In the genomic region with DNA sequence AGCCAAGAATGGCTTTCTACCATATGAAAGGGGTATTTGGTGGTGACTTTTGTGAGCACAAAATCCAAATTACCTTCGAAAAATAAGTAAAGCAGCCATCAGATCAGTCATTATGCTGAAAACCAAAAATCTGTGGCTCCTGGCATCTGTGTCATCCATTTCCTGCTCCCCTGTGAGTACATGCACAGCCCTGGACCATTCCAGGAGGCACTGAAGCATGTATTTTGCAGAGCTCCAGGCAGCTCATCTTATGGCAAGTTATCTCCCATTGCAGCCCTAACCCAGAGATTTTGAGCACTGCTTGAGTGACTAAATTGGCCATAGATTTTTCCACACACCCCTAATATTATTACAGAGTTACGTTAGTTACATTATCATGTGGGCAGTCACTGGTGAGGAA, we compare ENCODE assay signal across 20 cellular contexts.
DNase-seq lines count a peak whose midpoint lies in the region; FAIRE-seq and TF ChIP-seq lines count a peak whose summit lies in the region.
"Had no signal": no experiment of that assay in that cellular context is flagged by ENCODE, and none has a peak within 500 bp of the region (broad histone marks: within the 10 kb centered on the region; RNA-seq: fewer than 3 reads in every experiment).

No MANE protein-coding gene starts in this region.

- TF ChIP-seq RAD21 in H1 (IDR thresholded peaks at IDR 0.05 in 1 of 2, conservative IDR thresholded peaks at IDR 0.05 in 1 of 2; ENCODE audit: low read depth in 2 of 2, low read length in 2 of 2) = no peak

- no peak overlapping the region for H2AK5ac ChIP-seq in H1 (ENCODE audit: low read depth, low read length)

- no peak overlapping the region for H2BK5ac ChIP-seq in H1 (ENCODE audit: low read depth, low read length)

- POLR2A ChIA-PET in H1 (lab: Charles Lee; ENCODE audit: partially characterized antibody) = interaction anchor here (0.6 kb wide), 1 partner anchor 542 kb away, joined by 3 read pairs; no protein-coding TSS in a partner anchor

- 97% methylated on average over 2 of the region's 2 CpGs; no CpG with 5 or more reads in 1 of the 2 experiments for WGBS in H1 (ENCODE audit: extremely low coverage in 1 of 2, insufficient coverage in 1 of 2, insufficient read length in 1 of 2, insufficient replicate concordance in 2 of 2, low coverage in 1 of 2, low lambda C conversion rate in 2 of 2, missing lambda C conversion rate in 1 of 2), 2 experiments

- no peak overlapping the region for H2BK20ac ChIP-seq in H1 (ENCODE audit: low read length)

- no peak overlapping the region for H3K4me2 ChIP-seq in H1 (ENCODE audit: insufficient read depth in 1 of 2, low read depth in 2 of 2, low read length in 2 of 2)
- H3K4me2 ChIP-seq: A549; BLaER1 treated with 17β-estradiol and CSF1 and Interleukin-3, amounts not matched to agents 10 nM and 100 nM had no signal

- no peak overlapping the region for H2BK15ac ChIP-seq in H1 (ENCODE audit: low read length)

- H3K27me3 ChIP-seq in H1 (replicated peaks in 1 of 4; ENCODE audit: control insufficient read depth in 3 of 4, extremely low read depth in 1 of 4, insufficient read depth in 3 of 4, low read length in 3 of 4) (peaks cover 0 to 1% (median 0%) of the 10 kb centered on the region in 4 experiments; a peak in 1 of 7 replicates), vagina (no peaks in the 10 kb centered on the region)
- H3K27me3 ChIP-seq: BLaER1 treated with 17β-estradiol and CSF1 and Interleukin-3, amounts not matched to agents 10 nM and 100 nM had no signal

- no peak overlapping the region for H3K4me3 ChIP-seq in H1 (ENCODE audit: extremely low read depth in 1 of 4, insufficient read depth in 2 of 4, low read depth in 3 of 4, low read length in 4 of 4)
- no peak overlapping the region for H3K4me3 ChIP-seq in vagina
- H3K4me3 ChIP-seq: A549; BLaER1 treated with 17β-estradiol and CSF1 and Interleukin-3, amounts not matched to agents 10 nM and 100 nM; GM12878; GM23248 had no signal

- H3K4ac ChIP-seq in H1 (replicated peaks; ENCODE audit: insufficient read length, low read depth, low read length) = no peak overlapping the region

- no peaks in the 10 kb centered on the region for H3K9me3 ChIP-seq in H1 (ENCODE audit: insufficient read depth in 2 of 2, low read depth in 1 of 2, low read length in 1 of 2)
- H3K9me3 ChIP-seq in vagina = no peaks in the 10 kb centered on the region
- H3K9me3 ChIP-seq: A549 had no signal

- no peaks in the 10 kb centered on the region for H3K79me2 ChIP-seq in H1 (ENCODE audit: control insufficient read depth in 1 of 2, insufficient read depth in 2 of 2, low read length in 2 of 2)

- H3K23me2 ChIP-seq in H1 (ENCODE audit: low read depth, low read length) = no peaks in the 10 kb centered on the region

- DNase-seq in NCI-H146 (lab: John Stamatoyannopoulos, UW) (peak; percentile 10), NCI-H146 treated with DMSO at 0.1 percent for 48 hours (lab: John Stamatoyannopoulos, UW; ENCODE audit: unreplicated experiment) (no peak), HT1080 (ENCODE audit: low read depth) (peak; percentile 4), H1 (ENCODE audit: low read depth in 1 of 2, low spot score in 2 of 2) (no peak), NOMO-1 treated with DMSO at 0.1 percent for 48 hours (lab: John Stamatoyannopoulos, UW; ENCODE audit: unreplicated experiment) (no peak), GM19238 (ENCODE audit: insufficient read length, low spot score) (no peak), vagina (ENCODE audit: extremely low spot score in 2 of 2) (no peak)
- DNase-seq: Calu3; CD8-positive, alpha-beta T cell; DMS79 treated with DMSO at 0.1 percent for 48 hours; H7; HFFc6; KBM-7 had no signal

- no peak overlapping the region for H4K5ac ChIP-seq in H1 (ENCODE audit: insufficient read length, low read depth, low read length)

- CTCF ChIA-PET in H1 (lab: Charles Lee; ENCODE audit: partially characterized antibody) = no interaction called here

- no peak overlapping the region for H4K91ac ChIP-seq in H1 (replicated peaks; ENCODE audit: insufficient read length, low read length)

- TF ChIP-seq POLR2A in H1 (IDR thresholded peaks at IDR 0.05; ENCODE audit: control extremely low read depth in 1 of 2, low read depth in 2 of 2, low read length in 2 of 2) (no peak), vagina (IDR thresholded peaks at IDR 0.05) (no peak)

- no peak overlapping the region for H3K14ac ChIP-seq in H1 (ENCODE audit: insufficient read length)

- peak overlapping the region; percentile 23 for H2BK120ac ChIP-seq in H1 (replicated peaks; ENCODE audit: low read depth, low read length)

- no peak overlapping the region for H3K23ac ChIP-seq in H1 (ENCODE audit: insufficient read length)

- no peak overlapping the region for H3K56ac ChIP-seq in H1 (replicated peaks; ENCODE audit: insufficient read length, low read depth, low read length)

- TF ChIP-seq CTCF in H1 (IDR thresholded peaks at IDR 0.05; ENCODE audit: control extremely low read depth in 1 of 3, insufficient read depth in 1 of 3, low read depth in 1 of 3, low read length in 3 of 3) = no peak
- TF ChIP-seq CTCF in vagina (IDR thresholded peaks at IDR 0.05) = no peak

- no peaks in the 10 kb centered on the region for H4K20me1 ChIP-seq in H1 (replicated peaks in 1 of 2; ENCODE audit: control insufficient read depth in 1 of 2, insufficient read depth in 2 of 2, low read length in 2 of 2)
- H4K20me1 ChIP-seq: BLaER1 treated with 17β-estradiol and CSF1 and Interleukin-3, amounts not matched to agents 10 nM and 100 nM had no signal

- peaks cover 0 to 6% (median 1%) of the 10 kb centered on the region in 4 experiments; a peak in 1 of 7 replicates for H3K4me1 ChIP-seq in H1 (replicated peaks in 1 of 4; ENCODE audit: control insufficient read depth in 3 of 4, insufficient read depth in 4 of 4, low read length in 3 of 4)
- H3K4me1 ChIP-seq in vagina = no peaks in the 10 kb centered on the region
- H3K4me1 ChIP-seq: A549 had no signal

- FAIRE-seq in H1 (lab: Jason Lieb, UNC) = no peak
- FAIRE-seq: A549, GM12878, GM19239, HepG2 had no signal

- H3K18ac ChIP-seq in H1 (ENCODE audit: extremely low read depth, low read length) = no peak overlapping the region

- H2BK12ac ChIP-seq in H1 (ENCODE audit: low read depth, low read length) = no peak overlapping the region

- H3K79me1 ChIP-seq in H1 (ENCODE audit: low read depth, low read length) = no peaks in the 10 kb centered on the region

- TF ChIP-seq EP300 in H1 (IDR thresholded peaks at IDR 0.05; ENCODE audit: borderline replicate concordance in 1 of 2, low read depth in 2 of 2, low read length in 2 of 2) = no peak

- H2AFZ ChIP-seq in H1 (ENCODE audit: low read length) = no peak overlapping the region
- H2AFZ ChIP-seq: GM23248 had no signal

- H4K8ac ChIP-seq in H1 (ENCODE audit: extremely low read depth, insufficient read depth, low read length) = no peak overlapping the region

- H3K27ac ChIP-seq in H1 (ENCODE audit: low read depth, low read length) (no peak overlapping the region), vagina (no peak overlapping the region)
- H3K27ac ChIP-seq: 22Rv1, A549, GM23248 had no signal

- intact Hi-C loops in vagina (cut with DNase I) = no loop called here

- H3K36me3 ChIP-seq in H1 (ENCODE audit: control insufficient read depth in 2 of 4, insufficient read depth in 4 of 4, low read length in 3 of 4) (no peaks in the 10 kb centered on the region), vagina (no peaks in the 10 kb centered on the region)
- H3K36me3 ChIP-seq: BLaER1 treated with 17β-estradiol and CSF1 and Interleukin-3, amounts not matched to agents 10 nM and 100 nM had no signal

- no peak overlapping the region for H3K9ac ChIP-seq in H1 (replicated peaks in 1 of 4; ENCODE audit: extremely low read depth in 1 of 4, low read depth in 3 of 4, low read length in 3 of 4)
- H3K9ac ChIP-seq: BLaER1 treated with 17β-estradiol and CSF1 and Interleukin-3, amounts not matched to agents 10 nM and 100 nM; GM23248 had no signal

TF ChIP-seq in H1, 55 proteins besides CTCF, POLR2A, EP300 and RAD21 (continues in another document):
- TF ChIP-seq SIRT6 (IDR thresholded peaks at IDR 0.05; ENCODE audit: low read length) (no peak), SUZ12 (IDR thresholded peaks at IDR 0.05; ENCODE audit: low read length) (no peak), CREB1 (IDR thresholded peaks at IDR 0.05) (no peak), JUND (IDR thresholded peaks at IDR 0.05; ENCODE audit: low read length) (no peak), SIX5 (IDR thresholded peaks at IDR 0.05; ENCODE audit: low read depth, low read length) (no peak), KDM4A (IDR thresholded peaks at IDR 0.05; ENCODE audit: low read depth, low read length, severe bottlenecking) (no peak), MAFK (IDR thresholded peaks at IDR 0.05; ENCODE audit: low read depth, low read length) (no peak), ASH2L (IDR thresholded peaks at IDR 0.05; ENCODE audit: low read length) (no peak), NRF1 (IDR thresholded peaks at IDR 0.05; ENCODE audit: low read depth, low read length) (no peak), TAF1 (IDR thresholded peaks at IDR 0.05; ENCODE audit: low read depth, low read length) (no peak), CTBP2 (IDR thresholded peaks at IDR 0.05; ENCODE audit: borderline replicate concordance, insufficient read depth, insufficient read length, low read length) (no peak), EZH2 (IDR thresholded peaks at IDR 0.05; ENCODE audit: low read depth, low read length, severe bottlenecking) (no peak), HDAC2 (IDR thresholded peaks at IDR 0.05; ENCODE audit: borderline replicate concordance in 1 of 2, low read depth in 2 of 2, low read length in 2 of 2) (no peak), ATF2 (IDR thresholded peaks at IDR 0.05; ENCODE audit: low read length) (no peak), PHF8 (conservative IDR thresholded peaks at IDR 0.05; ENCODE audit: low read depth, low read length) (no peak), SAP30 (IDR thresholded peaks at IDR 0.05; ENCODE audit: insufficient read depth, insufficient replicate concordance, low read length) (no peak), SIN3A (conservative IDR thresholded peaks at IDR 0.05 in 1 of 2, IDR thresholded peaks at IDR 0.05 in 1 of 2; ENCODE audit: low read depth in 1 of 2, low read length in 2 of 2) (no peak), KDM5A (IDR thresholded peaks at IDR 0.05; ENCODE audit: low read length) (no peak), TAF7 (optimal IDR thresholded peaks at IDR 0.05; ENCODE audit: borderline replicate concordance, low read depth, low read length) (no peak)

Comparison
In these comparisons a context has a peak if more than half of its experiments do, and no peak if none do; other contexts are left out.
1. DNase-seq: peak in NCI-H146 (single experiment) and HT1080 (single experiment); none in NCI-H146 treated with DMSO at 0.1 percent for 48 hours (single experiment), H1 (0 of 2), NOMO-1 treated with DMSO at 0.1 percent for 48 hours (single experiment), GM19238 (single experiment) and vagina (0 of 2).